ENCODE assay signal across 9 cellular contexts in the genomic region with DNA sequence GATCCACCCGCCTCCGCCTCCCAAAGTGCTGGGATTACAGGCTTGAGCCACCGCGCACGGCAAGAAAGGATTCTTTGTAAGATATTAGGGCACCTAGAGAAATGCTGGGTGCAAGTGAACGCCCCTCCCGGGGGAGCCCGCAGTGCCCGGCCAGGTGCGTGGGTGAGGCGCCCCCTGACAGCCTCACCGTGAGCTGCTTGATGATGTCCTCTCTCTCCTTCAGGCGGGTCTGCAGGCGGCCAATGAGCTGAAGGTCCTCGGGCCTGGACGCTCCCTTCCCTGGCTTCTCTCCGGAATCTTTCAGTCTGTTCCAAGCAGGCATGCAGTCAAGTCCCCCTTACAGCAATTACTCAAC. TPM values are rescaled to one million over a fixed set of nuclear protein-coding genes. Genes with fewer than 3 reads are reported as not detected.
A peak's percentile ranks its signal among the peaks of the same experiment; 100 is the strongest.
DNase-seq lines count a peak whose midpoint lies in the region; ATAC-seq and TF ChIP-seq lines count a peak whose summit lies in the region.
"Had no signal": no experiment of that assay in that cellular context is flagged by ENCODE, and none has a peak within 500 bp of the region (broad histone marks: within the 10 kb centered on the region; RNA-seq: fewer than 3 reads in every experiment).

No MANE protein-coding gene starts in this region.

- H3K36me3 ChIP-seq in DND-41 (ENCODE audit: insufficient read depth, low read length): peaks cover 51% of the 10 kb centered on the region
- H3K36me3 ChIP-seq in effector memory CD4-positive, alpha-beta T cell (ENCODE audit: control insufficient read depth, insufficient read depth, low read length): peaks cover 19% of the 10 kb centered on the region

- ATAC-seq in DND-41 (ENCODE audit: insufficient read depth, low read depth) (peak; percentile 21; the same call in 2 of the 3 replicates), GM21529 (IDR thresholded peaks at IDR 0.05; ENCODE audit: unreplicated experiment) (peak; percentile 8), HG03432 (IDR thresholded peaks at IDR 0.05; ENCODE audit: unreplicated experiment) (peak; percentile 15), left colon (peak; percentile 20), HG03442 (IDR thresholded peaks at IDR 0.05; ENCODE audit: unreplicated experiment) (no peak)

- CTCF ChIA-PET in HEK293T (lab: Yijun Ruan, JAX): interaction anchor here (0.6 to 3.2 kb wide), 4 partner anchors 18 to 656 kb away, joined by 3 to 11 read pairs (median 3); no protein-coding TSS in a partner anchor

- POLR2A ChIA-PET in HEK293T (lab: Yijun Ruan, JAX): no interaction called here

- no peak overlapping the region for H3K4me2 ChIP-seq in DND-41 (ENCODE audit: insufficient read depth, low read length)

- H3K4me1 ChIP-seq in DND-41 (ENCODE audit: insufficient read depth, low read length): no peaks in the 10 kb centered on the region
- peaks cover 3% of the 10 kb centered on the region for H3K4me1 ChIP-seq in effector memory CD4-positive, alpha-beta T cell (ENCODE audit: control insufficient read depth, insufficient read depth, low read length, poor library complexity, severe bottlenecking)

- DNase-seq in DND-41: no peak
- DNase-seq in left colon: peak in 1 of 2 donors; percentile 9
- no peak for DNase-seq in HEK293T (ENCODE audit: extremely low spot score)
- no peak for DNase-seq in stimulated activated CD4-positive, alpha-beta T cell treated with anti-CD3 and anti-CD28 coated beads, Interleukin-15, amount 100 ng/mL, for 24 hours
- no peak for DNase-seq in effector memory CD4-positive, alpha-beta T cell

- H2AFZ ChIP-seq in DND-41 (ENCODE audit: low read depth, low read length): no peak overlapping the region

- H3K9ac ChIP-seq in DND-41 (ENCODE audit: low read depth, low read length): no peak overlapping the region

- H4K20me1 ChIP-seq in DND-41 (ENCODE audit: insufficient read depth, low read length): peaks cover 19% of the 10 kb centered on the region

- intact Hi-C loops in left colon (cut with DNase I, micrococcal nuclease): loop anchor here in 1 of 2 donors (2.0 kb wide), 1 partner anchor 88 kb away; no protein-coding TSS in a partner anchor

- no peak overlapping the region for H3K27ac ChIP-seq in DND-41 (ENCODE audit: low read length)
- H3K27ac ChIP-seq in effector memory CD4-positive, alpha-beta T cell (ENCODE audit: insufficient read depth, low read length, poor library complexity, severe bottlenecking): no peak overlapping the region
- H3K27ac ChIP-seq: coronary artery had no signal

- TF ChIP-seq CTCF in DND-41 (IDR thresholded peaks at IDR 0.05; ENCODE audit: borderline replicate concordance, extremely low read depth, low read length, poor library complexity, severe bottlenecking): no peak

- H3K27me3 ChIP-seq in DND-41 (ENCODE audit: insufficient read depth, low read length, poor library complexity): no peaks in the 10 kb centered on the region
- no peaks in the 10 kb centered on the region for H3K27me3 ChIP-seq in effector memory CD4-positive, alpha-beta T cell (replicated peaks; ENCODE audit: control insufficient read depth, insufficient read depth, low read length, poor library complexity, severe bottlenecking)

- H3K9me3 ChIP-seq in DND-41 (ENCODE audit: insufficient read depth, low read length, severe bottlenecking): no peaks in the 10 kb centered on the region
- no peaks in the 10 kb centered on the region for H3K9me3 ChIP-seq in effector memory CD4-positive, alpha-beta T cell (ENCODE audit: control insufficient read depth, low read length)

- no peak overlapping the region for H3K4me3 ChIP-seq in DND-41 (ENCODE audit: low read depth in 1 of 2, low read length in 2 of 2)
- H3K4me3 ChIP-seq in effector memory CD4-positive, alpha-beta T cell (ENCODE audit: insufficient read depth, low read depth, low read length, poor library complexity, severe bottlenecking): no peak overlapping the region
- H3K4me3 ChIP-seq: coronary artery had no signal

- no peaks in the 10 kb centered on the region for H3K79me2 ChIP-seq in DND-41 (ENCODE audit: insufficient read depth, low read length)

TF ChIP-seq in HEK293T, 16 proteins besides CTCF, POLR2A, EP300 and RAD21:
- TF ChIP-seq, protein P1, sequence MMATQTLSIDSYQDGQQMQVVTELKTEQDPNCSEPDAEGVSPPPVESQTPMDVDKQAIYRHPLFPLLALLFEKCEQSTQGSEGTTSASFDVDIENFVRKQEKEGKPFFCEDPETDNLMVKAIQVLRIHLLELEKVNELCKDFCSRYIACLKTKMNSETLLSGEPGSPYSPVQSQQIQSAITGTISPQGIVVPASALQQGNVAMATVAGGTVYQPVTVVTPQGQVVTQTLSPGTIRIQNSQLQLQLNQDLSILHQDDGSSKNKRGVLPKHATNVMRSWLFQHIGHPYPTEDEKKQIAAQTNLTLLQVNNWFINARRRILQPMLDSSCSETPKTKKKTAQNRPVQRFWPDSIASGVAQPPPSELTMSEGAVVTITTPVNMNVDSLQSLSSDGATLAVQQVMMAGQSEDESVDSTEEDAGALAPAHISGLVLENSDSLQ (IDR thresholded peaks at IDR 0.05): no peak

RNA-seq across cellular contexts. Expression of a gene that starts 21.9 kb away (rescaled TPM):
- 10 to 100 TPM; 31.8 to 32.1 TPM for total RNA-seq in left colon

RNA-seq across cellular contexts. Expression of a gene that starts 59.3 kb away (rescaled TPM):
- total RNA-seq in left colon: 10 to 100 TPM; 57.5 to 67.4 TPM
